ENCODE assay signal across 1 cellular context in the genomic region with DNA sequence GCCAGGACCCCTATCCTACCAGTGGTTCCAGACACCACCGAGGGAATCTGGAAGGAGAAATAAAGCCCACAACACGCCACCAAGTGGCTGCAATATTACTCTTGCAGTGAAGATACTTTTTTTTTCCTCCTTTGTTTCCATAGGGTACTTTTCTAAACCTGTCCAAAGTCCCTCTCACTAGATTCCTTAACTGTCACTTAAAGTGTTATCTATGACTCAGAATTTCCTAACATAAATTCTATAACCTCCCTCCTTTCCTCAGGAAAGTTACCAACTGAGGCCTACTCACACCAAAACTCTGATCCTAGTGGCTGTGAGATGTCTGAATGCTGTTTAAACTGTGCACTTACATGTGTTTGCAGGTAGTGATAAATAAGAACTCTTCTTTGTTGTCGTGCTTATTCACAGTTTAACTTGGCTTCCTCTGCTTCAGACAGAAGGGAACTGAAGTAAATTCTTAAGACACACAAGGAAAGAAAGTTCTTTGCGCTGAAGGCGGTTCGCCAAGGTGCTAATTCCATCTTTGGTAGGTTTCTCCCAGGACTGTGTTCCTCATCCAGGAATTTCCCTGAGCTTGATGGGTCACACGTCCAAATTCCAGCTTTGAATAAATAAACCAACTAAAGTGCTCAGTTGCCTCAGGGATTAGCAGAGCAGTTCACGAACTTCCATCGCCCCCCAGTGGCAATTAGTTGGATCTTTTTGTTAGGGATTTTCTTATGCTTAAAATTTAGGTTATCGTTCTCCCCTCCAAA.
TF ChIP-seq lines count a peak whose summit lies in the region.

No MANE protein-coding gene starts in this region.

TF ChIP-seq in WTC11, 78 proteins besides CTCF, POLR2A, EP300 and RAD21 (continued from another document):
- TF ChIP-seq, protein P1, sequence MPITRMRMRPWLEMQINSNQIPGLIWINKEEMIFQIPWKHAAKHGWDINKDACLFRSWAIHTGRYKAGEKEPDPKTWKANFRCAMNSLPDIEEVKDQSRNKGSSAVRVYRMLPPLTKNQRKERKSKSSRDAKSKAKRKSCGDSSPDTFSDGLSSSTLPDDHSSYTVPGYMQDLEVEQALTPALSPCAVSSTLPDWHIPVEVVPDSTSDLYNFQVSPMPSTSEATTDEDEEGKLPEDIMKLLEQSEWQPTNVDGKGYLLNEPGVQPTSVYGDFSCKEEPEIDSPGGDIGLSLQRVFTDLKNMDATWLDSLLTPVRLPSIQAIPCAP (CRISPR knock-in tag; IDR thresholded peaks at IDR 0.05) = no peak
- TF ChIP-seq ELF4 (CRISPR knock-in tag; IDR thresholded peaks at IDR 0.05; ENCODE audit: low read depth) = no peak
